In genomic region chrX:119605398-119605738, GRCh38 we compare ENCODE assay signal across 8 cellular contexts. TPM values are rescaled to one million over a fixed set of nuclear protein-coding genes. Genes with fewer than 3 reads are reported as not detected.
DNase-seq lines count a peak whose midpoint lies in the region; ATAC-seq and TF ChIP-seq lines count a peak whose summit lies in the region.

No MANE protein-coding gene starts in this region.

- H3K9me3 Mint-ChIP-seq in activated CD4-positive, alpha-beta memory T cell treated with anti-CD3 and anti-CD28 coated beads for 36 hours: no peaks in the 10 kb centered on the region
- peaks cover 6% of the 10 kb centered on the region for H3K9me3 Mint-ChIP-seq in osteocyte (ENCODE audit: unreplicated experiment)

- peak overlapping the region; percentile 66 for H3K4me3 ChIP-seq in GM08714 (ENCODE audit: low read length)
- peak overlapping the region; percentile 78 to 92 for H3K4me3 ChIP-seq in gastroesophageal sphincter

- no peaks in the 10 kb centered on the region for H3K36me3 ChIP-seq in gastroesophageal sphincter

- peak; percentile 5 for ATAC-seq in HG03045 (IDR thresholded peaks at IDR 0.05; ENCODE audit: unreplicated experiment)
- peak; percentile 6 for ATAC-seq in gastroesophageal sphincter
- ATAC-seq in GM19463 (IDR thresholded peaks at IDR 0.05; ENCODE audit: unreplicated experiment): no peak

- peak overlapping the region; percentile 79 to 93 (median 87) for H3K27ac ChIP-seq in gastroesophageal sphincter

- peak overlapping the region; percentile 85 for H3K27ac Mint-ChIP-seq in activated CD4-positive, alpha-beta memory T cell treated with anti-CD3 and anti-CD28 coated beads for 36 hours
- peak overlapping the region; percentile 31 for H3K27ac Mint-ChIP-seq in osteocyte (ENCODE audit: unreplicated experiment)

- H3K4me1 ChIP-seq in gastroesophageal sphincter: peaks cover 0 to 7% (median 0%) of the 10 kb centered on the region in 3 donors

- H3K4me3 Mint-ChIP-seq in activated CD4-positive, alpha-beta memory T cell treated with anti-CD3 and anti-CD28 coated beads for 36 hours: peak overlapping the region; percentile 92
- H3K4me3 Mint-ChIP-seq in osteocyte (ENCODE audit: unreplicated experiment): peak overlapping the region; percentile 89

- 3 to 51% methylated on average over 8 to 9 of the region's 15 CpGs for WGBS in gastroesophageal sphincter (ENCODE audit: low coverage in 1 of 2), 2 donors

- H3K27me3 ChIP-seq in gastroesophageal sphincter: no peaks in the 10 kb centered on the region

- POLR2A ChIA-PET in activated CD4-positive, alpha-beta memory T cell treated with anti-CD3 and anti-CD28 coated beads for 36 hours (lab: Charles Lee): interaction anchor here (1.0 to 2.2 kb wide), 6 partner anchors 22 to 151 kb away, joined by 4 to 8 read pairs (median 6); no protein-coding TSS in a partner anchor

- intact Hi-C loops in activated CD4-positive, alpha-beta memory T cell treated with anti-CD3 and anti-CD28 coated beads for 36 hours (cut with micrococcal nuclease): loop anchor here (5.0 kb wide), 2 partner anchors 88 to 267 kb away; partner anchors contain the start of genes NDUFA1 and RNF113A

- TF ChIP-seq CTCF in gastroesophageal sphincter (IDR thresholded peaks at IDR 0.05) (no peak), osteocyte (IDR thresholded peaks at IDR 0.05) (no peak)

- DNase-seq in activated CD4-positive, alpha-beta memory T cell treated with anti-CD3 and anti-CD28 coated beads for 36 hours: peak; percentile 33
- DNase-seq in osteocyte (ENCODE audit: extremely low spot score, unreplicated experiment) (no peak), DMS114 treated with DMSO at 0.1 percent for 48 hours (lab: John Stamatoyannopoulos, UW; ENCODE audit: unreplicated experiment) (no peak), GDM1 (lab: John Stamatoyannopoulos, UW) (no peak)

- peaks cover 6% of the 10 kb centered on the region for H3K36me3 Mint-ChIP-seq in activated CD4-positive, alpha-beta memory T cell treated with anti-CD3 and anti-CD28 coated beads for 36 hours
- H3K36me3 Mint-ChIP-seq in osteocyte (ENCODE audit: unreplicated experiment): no peaks in the 10 kb centered on the region

- H3K4me1 Mint-ChIP-seq in activated CD4-positive, alpha-beta memory T cell treated with anti-CD3 and anti-CD28 coated beads for 36 hours (ENCODE audit: low read depth): peaks cover 35% of the 10 kb centered on the region
- peaks cover 11% of the 10 kb centered on the region for H3K4me1 Mint-ChIP-seq in osteocyte (ENCODE audit: unreplicated experiment)

- TF ChIP-seq EP300 in gastroesophageal sphincter (IDR thresholded peaks at IDR 0.05): no peak

- no peaks in the 10 kb centered on the region for H3K27me3 Mint-ChIP-seq in activated CD4-positive, alpha-beta memory T cell treated with anti-CD3 and anti-CD28 coated beads for 36 hours
- no peaks in the 10 kb centered on the region for H3K27me3 Mint-ChIP-seq in osteocyte (ENCODE audit: unreplicated experiment)

- CTCF ChIA-PET in activated CD4-positive, alpha-beta memory T cell treated with anti-CD3 and anti-CD28 coated beads for 36 hours (lab: Charles Lee): interaction anchor here (0.7 to 1.1 kb wide), 2 partner anchors 41 to 123 kb away, joined by 3 to 4 read pairs; no protein-coding TSS in a partner anchor

- TF ChIP-seq POLR2A in gastroesophageal sphincter (IDR thresholded peaks at IDR 0.05): no peak

- H3K9me3 ChIP-seq in gastroesophageal sphincter: no peaks in the 10 kb centered on the region

RNA-seq across cellular contexts. Expression of gene NKRF, which starts 0.9 kb away (rescaled TPM):
- total RNA-seq in activated CD4-positive, alpha-beta memory T cell treated with anti-CD3 and anti-CD28 coated beads for 36 hours: 10 to 100 TPM; 19.5 to 20.2 TPM
- total RNA-seq in gastroesophageal sphincter (1 to 10 TPM; 5.7 to 9.2 (median 6.0) TPM), osteocyte (10.3 and 10.6 TPM in 2 replicates)

RNA-seq across cellular contexts. Expression of gene UBE2A, which starts 31.0 kb away (rescaled TPM):
- total RNA-seq in activated CD4-positive, alpha-beta memory T cell treated with anti-CD3 and anti-CD28 coated beads for 36 hours: 10 to 100 TPM; 53.9 to 57.4 TPM
- 10 to 100 TPM; 32.2 to 39.7 (median 35.9) TPM for total RNA-seq in gastroesophageal sphincter
- 66.5 and 68.2 TPM in 2 replicates for total RNA-seq in osteocyte

RNA-seq across cellular contexts. Expression of gene STEEP1, which starts 40.2 kb away (rescaled TPM):
- total RNA-seq in activated CD4-positive, alpha-beta memory T cell treated with anti-CD3 and anti-CD28 coated beads for 36 hours: 10 to 100 TPM; 20.4 to 21.0 TPM
- 10 to 100 TPM; 20.2 to 26.0 (median 22.5) TPM for total RNA-seq in gastroesophageal sphincter
- total RNA-seq in osteocyte: 26.0 and 26.2 TPM in 2 replicates
